In genomic region chr1:117675907-117676430, GRCh38 we compare ENCODE assay signal across 20 cellular contexts.
"Had no signal": no experiment of that assay in that cellular context is flagged by ENCODE, and none has a peak within 500 bp of the region (broad histone marks: within the 10 kb centered on the region; RNA-seq: fewer than 3 reads in every experiment).

No MANE protein-coding gene starts in this region.

- H3K9me3 ChIP-seq: upper lobe of left lung had no signal

- H3K36me3 ChIP-seq: upper lobe of left lung had no signal

- H3K9me3 Mint-ChIP-seq: activated naive CD4-positive, alpha-beta T cell treated with anti-CD3 and anti-CD28 coated beads for 36 hours; activated T-helper 2 cell treated with anti-CD3 and anti-CD28 coated beads, Interferon-gamma antibody, Interleukin-2, Interleukin-4, amounts not matched to agents 10 μg/mL and 5 μg/mL and 100 μg/mL, durations not matched to agents 14 hours and 24 hours and 36 hours; immature natural killer cell had no signal

- H3K4me3 ChIP-seq: SK-N-MC, skin epidermis, upper lobe of left lung had no signal

- H3K27ac ChIP-seq: SK-N-MC, skin epidermis, upper lobe of left lung, VCaP had no signal

- H3K27ac Mint-ChIP-seq: activated CD8-positive, alpha-beta memory T cell treated with anti-CD3 and anti-CD28 coated beads, Interleukin-2, amount 10 ng/mL, durations not matched to agents 7 days and 5 days; activated naive CD4-positive, alpha-beta T cell treated with anti-CD3 and anti-CD28 coated beads for 36 hours; activated T-helper 2 cell treated with anti-CD3 and anti-CD28 coated beads, Interferon-gamma antibody, Interleukin-2, Interleukin-4, amounts not matched to agents 10 μg/mL and 5 μg/mL and 100 μg/mL, durations not matched to agents 14 hours and 24 hours and 36 hours had no signal

- H3K36me3 Mint-ChIP-seq: activated CD8-positive, alpha-beta memory T cell treated with anti-CD3 and anti-CD28 coated beads, Interleukin-2, amount 10 ng/mL, durations not matched to agents 7 days and 5 days had no signal

- ATAC-seq: activated CD8-positive, alpha-beta memory T cell treated with anti-CD3 and anti-CD28 coated beads, Interleukin-2, amount 10 ng/mL, durations not matched to agents 7 days and 5 days had no signal

- H3K27me3 ChIP-seq: upper lobe of left lung had no signal

- DNase-seq: activated CD4-positive, alpha-beta T cell treated with anti-CD3 and anti-CD28 coated beads for 1 hour; activated CD4-positive, alpha-beta T cell treated with anti-CD3 and anti-CD28 coated beads, Interleukin-2, amount 50 U/mL, for 4 hours; activated naive CD4-positive, alpha-beta T cell treated with anti-CD3 and anti-CD28 coated beads for 36 hours; activated T-cell treated with anti-CD3 and anti-CD28 coated beads, Interleukin-2, amount 50 U/mL, for 1 hour; central memory CD4-positive, alpha-beta T cell; effector CD8-positive, alpha-beta T cell; foreskin fibroblast; immature natural killer cell; midbrain; stimulated activated CD4-positive, alpha-beta T cell treated with anti-CD3 and anti-CD28 coated beads, Interleukin-15, amount 100 ng/mL, for 24 hours; stimulated activated CD4-positive, alpha-beta T cell treated with anti-CD3 and anti-CD28 coated beads, Interleukin-4, amount 100 ng/mL, for 24 hours; stimulated activated naive CD4-positive, alpha-beta T cell; substantia nigra; T1000; upper lobe of left lung had no signal

- H3K4me3 Mint-ChIP-seq: activated CD8-positive, alpha-beta memory T cell treated with anti-CD3 and anti-CD28 coated beads, Interleukin-2, amount 10 ng/mL, durations not matched to agents 7 days and 5 days; activated naive CD4-positive, alpha-beta T cell treated with anti-CD3 and anti-CD28 coated beads for 36 hours; immature natural killer cell had no signal

- H3K27me3 Mint-ChIP-seq: activated CD8-positive, alpha-beta memory T cell treated with anti-CD3 and anti-CD28 coated beads, Interleukin-2, amount 10 ng/mL, durations not matched to agents 7 days and 5 days had no signal
